10 cellular contexts compared by ENCODE assay signal in genomic region chr1:99645199-99645598, GRCh38. TPM values are rescaled to one million over a fixed set of nuclear protein-coding genes. Genes with fewer than 3 reads are reported as not detected.
DNase-seq lines count a peak whose midpoint lies in the region; ATAC-seq and TF ChIP-seq lines count a peak whose summit lies in the region.
"Had no signal": no experiment of that assay in that cellular context is flagged by ENCODE, and none has a peak within 500 bp of the region (broad histone marks: within the 10 kb centered on the region; RNA-seq: fewer than 3 reads in every experiment).

No MANE protein-coding gene starts in this region.

- CTCF ChIA-PET in SK-N-SH (lab: Yijun Ruan, JAX): interaction anchor here (1.2 kb wide), 1 partner anchor 41 kb away, joined by 3 read pairs; no protein-coding TSS in a partner anchor

- intact Hi-C loops in prostate gland (cut with DNase I): no loop called here

- H3F3A ChIP-seq in SK-N-SH (replicated peaks; ENCODE audit: insufficient read depth): peaks cover 12% of the 10 kb centered on the region

- H3K9me2 ChIP-seq in SK-N-SH: no peaks in the 10 kb centered on the region

- H2AFZ ChIP-seq in SK-N-SH (ENCODE audit: low read depth): 0 out of 2 replicates have a peak overlapping the region, but pooled peaks have one; percentile 30

- no peaks in the 10 kb centered on the region for H3K9me3 ChIP-seq in SK-N-SH
- H3K9me3 ChIP-seq in prostate gland: no peaks in the 10 kb centered on the region

- 87% methylated on average over 5 of the region's 5 CpGs for WGBS in SK-N-SH (ENCODE audit: low lambda C conversion rate)
- 27% methylated on average over 5 of the region's 5 CpGs for WGBS in prostate gland

- H3K4me2 ChIP-seq in SK-N-SH: peak overlapping the region; percentile 78; the same call in 1 of the 2 replicates

- H3K36me3 ChIP-seq in SK-N-SH (replicated peaks in 1 of 2; ENCODE audit: control insufficient read depth in 1 of 2, insufficient read depth in 2 of 2, low read length in 1 of 2) (no peaks in the 10 kb centered on the region), prostate gland (no peaks in the 10 kb centered on the region)

- DNase-seq in GM03348 (ENCODE audit: low spot score): peak; percentile 38
- no peak for DNase-seq in SK-N-SH
- DNase-seq in foreskin fibroblast: peak; percentile 43 to 69
- peak; percentile 68 for DNase-seq in prostate gland (ENCODE audit: low spot score)
- DNase-seq in stimulated activated CD4-positive, alpha-beta T cell treated with anti-CD3 and anti-CD28 coated beads, Interleukin-1b, Interleukin-23, amount 100 ng/mL, for 48 hours: no peak
- DNase-seq: activated T-cell treated with anti-CD3 and anti-CD28 coated beads, Interleukin-2, amount 50 U/mL, for 24 hours; RPMI8226 had no signal

- TF ChIP-seq CTCF in SK-N-SH (IDR thresholded peaks at IDR 0.05) (no peak), foreskin fibroblast (IDR thresholded peaks at IDR 0.05; ENCODE audit: low read depth, low read length) (no peak), prostate gland (IDR thresholded peaks at IDR 0.05) (no peak)

- H4K20me1 ChIP-seq in SK-N-SH (ENCODE audit: insufficient read depth): no peaks in the 10 kb centered on the region

- TF ChIP-seq RAD21 in SK-N-SH (IDR thresholded peaks at IDR 0.05; ENCODE audit: low read length): no peak

- no peak for TF ChIP-seq POLR2A in prostate gland (IDR thresholded peaks at IDR 0.05)

- H3K4me3 ChIP-seq in SK-N-SH (ENCODE audit: low read depth in 2 of 2, low read length in 1 of 2): 0 out of 4 replicates have a peak overlapping the region, but pooled peaks of 1 of the 2 experiments have one; percentile 67
- no peak overlapping the region for H3K4me3 ChIP-seq in foreskin fibroblast (ENCODE audit: low read depth in 1 of 2, low read length in 2 of 2)
- H3K4me3 ChIP-seq in prostate gland: peak overlapping the region in 1 of 2 donors; percentile 39

- POLR2A ChIA-PET in SK-N-SH (lab: Yijun Ruan, JAX): no interaction called here

- H3K79me2 ChIP-seq in SK-N-SH (ENCODE audit: insufficient read depth): peaks cover 38% of the 10 kb centered on the region

- H3K27me3 ChIP-seq in SK-N-SH (ENCODE audit: insufficient read depth): no peaks in the 10 kb centered on the region
- H3K27me3 ChIP-seq in prostate gland (replicated peaks; ENCODE audit: insufficient read depth): no peaks in the 10 kb centered on the region

- H3K4me1 ChIP-seq in SK-N-SH (ENCODE audit: control insufficient read depth in 1 of 2, insufficient read depth in 2 of 2, low read depth in 1 of 2, low read length in 1 of 2): peaks cover 0 to 25% of the 10 kb centered on the region in 2 experiments; a peak in 3 of 4 replicates
- no peaks in the 10 kb centered on the region for H3K4me1 ChIP-seq in prostate gland (replicated peaks)

- H3K27ac ChIP-seq in SK-N-SH (ENCODE audit: low read depth in 2 of 2, low read length in 1 of 2) (peak overlapping the region in 1 of 2 experiments; percentile 79; a peak in 2 of 4 replicates), prostate gland (peak overlapping the region; percentile 73 to 82)

- H3K9ac ChIP-seq in SK-N-SH: peak overlapping the region; percentile 86; the same call in 1 of the 2 replicates

- no peak for TF ChIP-seq EP300 in SK-N-SH (IDR thresholded peaks at IDR 0.05; ENCODE audit: borderline replicate concordance in 1 of 2, low read depth in 1 of 2, low read length in 1 of 2)

- no peak for ATAC-seq in GM21447 (IDR thresholded peaks at IDR 0.05; ENCODE audit: unreplicated experiment)
- ATAC-seq in HG02642 (IDR thresholded peaks at IDR 0.05; ENCODE audit: poor library complexity, unreplicated experiment): no peak
- ATAC-seq in GM19035 (IDR thresholded peaks at IDR 0.05; ENCODE audit: unreplicated experiment): no peak

TF ChIP-seq in SK-N-SH, 30 proteins besides CTCF, POLR2A, EP300 and RAD21:
- TF ChIP-seq SIN3A (IDR thresholded peaks at IDR 0.05; ENCODE audit: borderline replicate concordance, low read depth, low read length) (no peak), YY1 (IDR thresholded peaks at IDR 0.05; ENCODE audit: low read depth) (no peak), ZBTB33 (IDR thresholded peaks at IDR 0.05; ENCODE audit: borderline replicate concordance, low read depth) (no peak), RFX5 (IDR thresholded peaks at IDR 0.05; ENCODE audit: low read length) (no peak), TAF1 (IDR thresholded peaks at IDR 0.05; ENCODE audit: borderline replicate concordance, low read depth, low read length) (no peak), MEF2A (IDR thresholded peaks at IDR 0.05; ENCODE audit: borderline replicate concordance, low read depth) (no peak), TEAD4 (IDR thresholded peaks at IDR 0.05; ENCODE audit: borderline replicate concordance, insufficient read depth) (no peak), RCOR1 (IDR thresholded peaks at IDR 0.05; ENCODE audit: low read length) (no peak), NFIC (IDR thresholded peaks at IDR 0.05; ENCODE audit: borderline replicate concordance) (no peak)
- TF ChIP-seq, protein P1, sequence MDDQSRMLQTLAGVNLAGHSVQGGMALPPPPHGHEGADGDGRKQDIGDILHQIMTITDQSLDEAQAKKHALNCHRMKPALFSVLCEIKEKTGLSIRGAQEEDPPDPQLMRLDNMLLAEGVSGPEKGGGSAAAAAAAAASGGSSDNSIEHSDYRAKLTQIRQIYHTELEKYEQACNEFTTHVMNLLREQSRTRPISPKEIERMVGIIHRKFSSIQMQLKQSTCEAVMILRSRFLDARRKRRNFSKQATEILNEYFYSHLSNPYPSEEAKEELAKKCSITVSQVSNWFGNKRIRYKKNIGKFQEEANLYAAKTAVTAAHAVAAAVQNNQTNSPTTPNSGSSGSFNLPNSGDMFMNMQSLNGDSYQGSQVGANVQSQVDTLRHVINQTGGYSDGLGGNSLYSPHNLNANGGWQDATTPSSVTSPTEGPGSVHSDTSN (IDR thresholded peaks at IDR 0.05): no peak

RNA-seq across cellular contexts. Expression of gene PALMD, which starts 0.7 kb away (rescaled TPM):
- 1.8 and 2.3 TPM in 2 replicates for polyA plus RNA-seq in SK-N-SH (2012; rRNA removed)
- 2.0 and 2.7 TPM in 2 replicates for polyA plus RNA-seq in SK-N-SH (2012; cell fraction: cytosol; rRNA removed)
- 1.7 and 3.9 TPM in 2 replicates for polyA plus RNA-seq in SK-N-SH (2012; cell fraction: nucleus; rRNA removed)
- 10 to 100 TPM; 17.8 to 18.2 TPM for total RNA-seq in prostate gland

Comparison
In these comparisons a context has a peak if more than half of its experiments do, and no peak if none do; other contexts are left out.
1. DNase-seq: peak in GM03348 (single experiment), foreskin fibroblast (2 of 2) and prostate gland (single experiment); none in SK-N-SH (single experiment) and stimulated activated CD4-positive, alpha-beta T cell treated with anti-CD3 and anti-CD28 coated beads, Interleukin-1b, Interleukin-23, amount 100 ng/mL, for 48 hours (single experiment).